17 cellular contexts compared by ENCODE assay signal in the genomic region with DNA sequence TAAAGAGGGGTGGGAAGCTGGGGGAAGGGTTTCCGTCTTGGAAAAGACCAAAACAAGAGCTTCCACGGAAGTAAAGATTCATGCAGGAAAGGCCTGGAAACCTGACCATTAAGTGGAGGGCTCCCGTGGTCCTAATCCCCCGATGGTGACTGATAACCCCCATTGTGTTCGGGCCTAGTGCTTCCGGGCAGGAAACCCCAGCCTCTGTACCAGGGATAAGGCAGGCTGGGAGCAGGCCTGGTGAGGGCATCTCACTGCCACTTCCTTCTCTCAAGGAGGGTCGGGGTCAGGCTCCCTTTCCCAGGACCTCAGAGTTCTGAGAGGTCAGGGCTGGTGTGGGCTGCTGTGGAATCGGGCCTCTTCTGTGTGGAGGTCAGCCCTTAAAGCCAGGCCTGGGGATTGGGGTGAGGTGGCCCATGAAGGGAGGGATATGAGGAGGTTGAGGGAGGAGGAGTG.
DNase-seq lines count a peak whose midpoint lies in the region; ATAC-seq and TF ChIP-seq lines count a peak whose summit lies in the region.
"Had no signal": no experiment of that assay in that cellular context is flagged by ENCODE, and none has a peak within 500 bp of the region (broad histone marks: within the 10 kb centered on the region; RNA-seq: fewer than 3 reads in every experiment).

No MANE protein-coding gene starts in this region.

- H2BK120ac ChIP-seq in IMR-90 (ENCODE audit: low read depth, low read length) = no peak overlapping the region
- H2BK120ac ChIP-seq in mesenchymal stem cell (ENCODE audit: low read depth, low read length) = no peak overlapping the region

- H3K27ac Mint-ChIP-seq in endothelial cell (ENCODE audit: unreplicated experiment) = peak overlapping the region; percentile 99

- H3K27ac ChIP-seq in IMR-90 (ENCODE audit: insufficient read depth, low read length) (no peak overlapping the region), mesenchymal stem cell (ENCODE audit: low read length, poor library complexity, severe bottlenecking) (no peak overlapping the region), subcutaneous abdominal adipose tissue (ENCODE audit: low read depth, low read length) (peak overlapping the region; percentile 37)
- H3K27ac ChIP-seq: C4-2B, HL-60 had no signal

- CTCF ChIA-PET in IMR-90 (lab: Yijun Ruan, JAX) = interaction anchor here (1.5 kb wide), 1 partner anchor 11 kb away, joined by 5 read pairs; no protein-coding TSS in a partner anchor

- H3K4me1 Mint-ChIP-seq in endothelial cell (ENCODE audit: unreplicated experiment) = peaks cover 19% of the 10 kb centered on the region

- H2AFZ ChIP-seq in IMR-90 (replicated peaks; ENCODE audit: low read length, poor library complexity) = peak overlapping the region; percentile 75
- H2AFZ ChIP-seq in mesenchymal stem cell (ENCODE audit: low read depth, low read length) = no peak overlapping the region

- H3K4ac ChIP-seq in IMR-90 (ENCODE audit: low read depth, low read length) (no peak overlapping the region), mesenchymal stem cell (ENCODE audit: low read depth in 1 of 2, low read length in 2 of 2) (no peak overlapping the region)

- H3K9me3 ChIP-seq in IMR-90 (ENCODE audit: control insufficient read depth, insufficient read depth, low read length) (no peaks in the 10 kb centered on the region), mesenchymal stem cell (ENCODE audit: control insufficient read depth, low read length) (peaks cover 3% of the 10 kb centered on the region), subcutaneous abdominal adipose tissue (ENCODE audit: control insufficient read depth in 5 of 5, low read length in 5 of 5) (no peaks in the 10 kb centered on the region)

- no CpG with 5 or more reads among the region's 8 CpGs for WGBS in IMR-90 (ENCODE audit: extremely low coverage in 2 of 2, insufficient read length in 1 of 2), 2 experiments
- WGBS in mesenchymal stem cell = 75% methylated on average over 8 of the region's 8 CpGs

- peak overlapping the region; percentile 72 for H2AK9ac ChIP-seq in IMR-90 (replicated peaks; ENCODE audit: low read depth, low read length, poor library complexity)

- dilution Hi-C loops in IMR-90 (cut with HindIII; ENCODE audit: low sequenced_read_pairs, unreplicated experiment) = no loop called here

- H3K18ac ChIP-seq in IMR-90 (ENCODE audit: low read depth, low read length) (no peak overlapping the region), mesenchymal stem cell (ENCODE audit: low read depth in 1 of 2, low read length in 2 of 2) (no peak overlapping the region)

- TF ChIP-seq CTCF in IMR-90 (conservative IDR thresholded peaks at IDR 0.05; ENCODE audit: low read depth, low read length) (no peak), endothelial cell (IDR thresholded peaks at IDR 0.05; ENCODE audit: unreplicated experiment) (no peak)

- H3K14ac ChIP-seq in IMR-90 (replicated peaks; ENCODE audit: low read depth, low read length) (no peak overlapping the region), mesenchymal stem cell (ENCODE audit: low read length in 2 of 2) (no peak overlapping the region)

- H2BK15ac ChIP-seq in IMR-90 (ENCODE audit: low read depth, low read length) (no peak overlapping the region), mesenchymal stem cell (ENCODE audit: low read depth, poor library complexity, severe bottlenecking) (no peak overlapping the region)

- no peak overlapping the region for H3K23ac ChIP-seq in IMR-90 (ENCODE audit: low read depth, low read length)
- H3K23ac ChIP-seq in mesenchymal stem cell (ENCODE audit: low read length in 2 of 2) = no peak overlapping the region

- intact Hi-C loops in IMR-90 (cut with micrococcal nuclease) = no loop called here

- no peak overlapping the region for H3K4me3 Mint-ChIP-seq in endothelial cell (ENCODE audit: unreplicated experiment)

- no peaks in the 10 kb centered on the region for H3K36me3 ChIP-seq in IMR-90 (ENCODE audit: control insufficient read depth, insufficient read depth, low read length)
- no peaks in the 10 kb centered on the region for H3K36me3 ChIP-seq in mesenchymal stem cell (ENCODE audit: control insufficient read depth in 1 of 2, insufficient read depth in 2 of 2, low read depth in 1 of 2, low read length in 2 of 2)
- no peaks in the 10 kb centered on the region for H3K36me3 ChIP-seq in subcutaneous abdominal adipose tissue (ENCODE audit: control insufficient read depth in 5 of 5, insufficient read depth in 5 of 5, low read length in 5 of 5)

- ATAC-seq in IMR-90 (ENCODE audit: low read depth) = no peak
- ATAC-seq in HG03139 (IDR thresholded peaks at IDR 0.05; ENCODE audit: unreplicated experiment) = no peak

- BruUV-seq in IMR-90 (replicated peaks; lab: Mats Ljungman, UMichigan) = no TSS peak

- no peak overlapping the region for H2BK20ac ChIP-seq in IMR-90 (ENCODE audit: low read depth, low read length)

- no peaks in the 10 kb centered on the region for H3K79me1 ChIP-seq in IMR-90 (ENCODE audit: low read depth in 1 of 2, low read length in 2 of 2)
- no peaks in the 10 kb centered on the region for H3K79me1 ChIP-seq in mesenchymal stem cell (replicated peaks; ENCODE audit: low read length, poor library complexity, severe bottlenecking)

- H3K9me3 Mint-ChIP-seq in endothelial cell (ENCODE audit: unreplicated experiment) = peaks cover 5% of the 10 kb centered on the region

- H3K27me3 Mint-ChIP-seq in endothelial cell (ENCODE audit: unreplicated experiment) = peaks cover 13% of the 10 kb centered on the region

- peaks cover 21% of the 10 kb centered on the region for H3K36me3 Mint-ChIP-seq in endothelial cell (ENCODE audit: low read depth, unreplicated experiment)

- DNase-seq in IMR-90 (no peak), endothelial cell (ENCODE audit: low spot score) (peak; percentile 73), mesenchymal stem cell (no peak), NCI-H1105 (lab: John Stamatoyannopoulos, UW) (no peak), islet precursor cell (no peak)
- DNase-seq: DMS 273 treated with DMSO at 0.1 percent for 48 hours; HCEC 1CT; NCI-H1417; NCI-H1930; NCI-H2171; NCI-H446 treated with DMSO at 0.1 percent for 48 hours; NK-92 treated with Interleukin-12 subunit alpha and Interleukin-12 subunit beta, amount 100 ng/mL, for 24 hours; SIG-M5 had no signal

- no peak overlapping the region for H4K5ac ChIP-seq in IMR-90 (ENCODE audit: low read depth, low read length)

- H3K56ac ChIP-seq in IMR-90 (ENCODE audit: extremely low read depth, insufficient read depth, low read length) = no peak overlapping the region

- TF ChIP-seq POLR2A in IMR-90 (IDR thresholded peaks at IDR 0.05; ENCODE audit: low read depth, low read length) = no peak

- H2AK5ac ChIP-seq in IMR-90 (ENCODE audit: low read depth, low read length) (no peak overlapping the region), mesenchymal stem cell (ENCODE audit: low read length, severe bottlenecking) (no peak overlapping the region)

- no peaks in the 10 kb centered on the region for H4K20me1 ChIP-seq in IMR-90 (ENCODE audit: insufficient read depth, low read length)

- no peak overlapping the region for H2BK12ac ChIP-seq in mesenchymal stem cell (ENCODE audit: low read length in 2 of 2)

- no peaks in the 10 kb centered on the region for H3K9me1 ChIP-seq in IMR-90 (ENCODE audit: insufficient read depth, low read length)

- no peak for TF ChIP-seq RAD21 in IMR-90 (IDR thresholded peaks at IDR 0.05; ENCODE audit: low read length)

- no peak overlapping the region for H4K91ac ChIP-seq in IMR-90 (ENCODE audit: insufficient read depth, low read depth, low read length)
- H4K91ac ChIP-seq in mesenchymal stem cell (ENCODE audit: low read length) = no peak overlapping the region

- H3K4me1 ChIP-seq in IMR-90 (ENCODE audit: control insufficient read depth, insufficient read depth, low read length) (no peaks in the 10 kb centered on the region), mesenchymal stem cell (ENCODE audit: control insufficient read depth, insufficient read depth, low read depth, low read length) (no peaks in the 10 kb centered on the region), subcutaneous abdominal adipose tissue (ENCODE audit: control insufficient read depth in 5 of 5, insufficient read depth in 5 of 5, low read length in 5 of 5) (peaks cover 0 to 11% (median 4%) of the 10 kb centered on the region in 5 donors)

- POLR2A ChIA-PET in IMR-90 (lab: Charles Lee; ENCODE audit: unreplicated experiment) = no interaction called here

- H3K4me2 ChIP-seq in IMR-90 (ENCODE audit: low read depth, low read length) (no peak overlapping the region), mesenchymal stem cell (ENCODE audit: low read length, poor library complexity, severe bottlenecking) (no peak overlapping the region)

- no peak overlapping the region for H4K8ac ChIP-seq in IMR-90 (ENCODE audit: low read depth in 2 of 2, low read length in 2 of 2)
- H4K8ac ChIP-seq in mesenchymal stem cell (ENCODE audit: low read length) = peak overlapping the region; percentile 72

- H2BK5ac ChIP-seq in IMR-90 (ENCODE audit: low read depth, low read length, poor library complexity, severe bottlenecking) (no peak overlapping the region), mesenchymal stem cell (ENCODE audit: low read depth, low read length, poor library complexity, severe bottlenecking) (no peak overlapping the region)

- H3K4me3 ChIP-seq in IMR-90 (ENCODE audit: insufficient read depth, low read depth, low read length) = no peak overlapping the region
- H3K4me3 ChIP-seq in mesenchymal stem cell (ENCODE audit: insufficient read depth in 1 of 2, low read depth in 1 of 2, low read length in 2 of 2) = no peak overlapping the region
- H3K4me3 ChIP-seq in subcutaneous abdominal adipose tissue (ENCODE audit: low read depth in 1 of 5, low read length in 5 of 5) = no peak overlapping the region

- H3K27me3 ChIP-seq in IMR-90 (ENCODE audit: control insufficient read depth, insufficient read depth, low read length) = no peaks in the 10 kb centered on the region
- no peaks in the 10 kb centered on the region for H3K27me3 ChIP-seq in mesenchymal stem cell (ENCODE audit: control insufficient read depth in 1 of 2, insufficient read depth in 1 of 2, low read length in 2 of 2)
- H3K27me3 ChIP-seq in subcutaneous abdominal adipose tissue (ENCODE audit: control insufficient read depth in 5 of 5, insufficient read depth in 4 of 5, low read length in 5 of 5) = no peaks in the 10 kb centered on the region

- in situ Hi-C loops in IMR-90 (cut with MboI; ENCODE audit: low sequenced_read_pairs) = no loop called here

- H3K9ac ChIP-seq in IMR-90 (ENCODE audit: low read depth, low read length) (no peak overlapping the region), mesenchymal stem cell (ENCODE audit: low read length) (no peak overlapping the region), subcutaneous abdominal adipose tissue (ENCODE audit: low read length in 5 of 5) (no peak overlapping the region)

TF ChIP-seq in IMR-90, 13 proteins besides CTCF, POLR2A, EP300 and RAD21 (continues in another document):
- no peak for TF ChIP-seq CHD1 (IDR thresholded peaks at IDR 0.05; ENCODE audit: low read depth, low read length)
- no peak for TF ChIP-seq MAZ (IDR thresholded peaks at IDR 0.05; ENCODE audit: borderline replicate concordance, low read depth, low read length)
- TF ChIP-seq RFX5 (IDR thresholded peaks at IDR 0.05; ENCODE audit: low read depth, low read length) = no peak
- TF ChIP-seq NFE2L2 (IDR thresholded peaks at IDR 0.05; ENCODE audit: low read depth, low read length) = no peak
